ENCODE assay signal across 17 cellular contexts in genomic region chr2:42721898-42722297, GRCh38. TPM values are rescaled to one million over a fixed set of nuclear protein-coding genes. Genes with fewer than 3 reads are reported as not detected.
DNase-seq lines count a peak whose midpoint lies in the region; ATAC-seq and TF ChIP-seq lines count a peak whose summit lies in the region.
"Had no signal": no experiment of that assay in that cellular context is flagged by ENCODE, and none has a peak within 500 bp of the region (broad histone marks: within the 10 kb centered on the region; RNA-seq: fewer than 3 reads in every experiment).

No MANE protein-coding gene starts in this region.

- H3K27ac ChIP-seq in BLaER1 treated with 17β-estradiol and CSF1 and Interleukin-3, amounts not matched to agents 10 nM and 100 nM = peak overlapping the region in 7 of 11 experiments; percentile 31 to 91 (median 75); a peak in 12 of 22 replicates
- peak overlapping the region; percentile 67 for H3K27ac ChIP-seq in lower lobe of right lung

- H3K27me3 ChIP-seq in BLaER1 treated with 17β-estradiol and CSF1 and Interleukin-3, amounts not matched to agents 10 nM and 100 nM = no peaks in the 10 kb centered on the region
- no peaks in the 10 kb centered on the region for H3K27me3 ChIP-seq in lower lobe of right lung (ENCODE audit: low read depth)

- H3K4me1 Mint-ChIP-seq in WTC11 = peaks cover 17% of the 10 kb centered on the region

- H3K9ac ChIP-seq in BLaER1 treated with 17β-estradiol and CSF1 and Interleukin-3, amounts not matched to agents 10 nM and 100 nM = peak overlapping the region in 4 of 11 experiments; percentile 45 to 73 (median 46); a peak in 6 of 22 replicates

- no peaks in the 10 kb centered on the region for H3K9me3 ChIP-seq in BLaER1 treated with 17β-estradiol and CSF1 and Interleukin-3, amounts not matched to agents 10 nM and 100 nM (replicated peaks in 1 of 11)
- H3K9me3 ChIP-seq in lower lobe of right lung = no peaks in the 10 kb centered on the region
- H3K9me3 ChIP-seq: HAP-1, mucosa of descending colon had no signal

- no peak overlapping the region for H3K4me3 ChIP-seq in BLaER1 treated with 17β-estradiol and CSF1 and Interleukin-3, amounts not matched to agents 10 nM and 100 nM
- H3K4me3 ChIP-seq in lower lobe of right lung = no peak overlapping the region
- H3K4me3 ChIP-seq: HAP-1, mucosa of descending colon had no signal

- POLR2A ChIA-PET in WTC11 (lab: Charles Lee) = no interaction called here

- H4K20me1 ChIP-seq in BLaER1 treated with 17β-estradiol and CSF1 and Interleukin-3, amounts not matched to agents 10 nM and 100 nM = no peaks in the 10 kb centered on the region

- H3K4me2 ChIP-seq in BLaER1 treated with 17β-estradiol and CSF1 and Interleukin-3, amounts not matched to agents 10 nM and 100 nM = peak overlapping the region in 5 of 11 experiments; percentile 44 to 78 (median 62); a peak in 8 of 22 replicates

- H3K36me3 Mint-ChIP-seq in WTC11 = peaks cover 8% of the 10 kb centered on the region; the same call in 1 of the 2 replicates

- H3K9me3 Mint-ChIP-seq in WTC11 = no peaks in the 10 kb centered on the region
- H3K9me3 Mint-ChIP-seq: activated naive CD8-positive, alpha-beta T cell treated with anti-CD3 and anti-CD28 coated beads for 36 hours had no signal

- TF ChIP-seq CTCF in WTC11 (IDR thresholded peaks at IDR 0.05) = no peak
- TF ChIP-seq CTCF in lower lobe of right lung (IDR thresholded peaks at IDR 0.05) = no peak

- no peak overlapping the region for H3K4me3 Mint-ChIP-seq in WTC11
- H3K4me3 Mint-ChIP-seq: activated naive CD8-positive, alpha-beta T cell treated with anti-CD3 and anti-CD28 coated beads for 36 hours had no signal

- no peaks in the 10 kb centered on the region for H3K27me3 Mint-ChIP-seq in WTC11 (ENCODE audit: low read depth)
- H3K27me3 Mint-ChIP-seq: activated naive CD8-positive, alpha-beta T cell treated with anti-CD3 and anti-CD28 coated beads for 36 hours had no signal

- intact Hi-C loops in lower lobe of right lung (cut with DNase I) = no loop called here
- intact Hi-C loops in posterior vena cava (cut with DNase I) = loop anchor here in 1 of 2 donors (10.0 kb wide), 1 partner anchor 73 kb away; the partner anchor contains the start of gene HAAO

- H3K36me3 ChIP-seq in BLaER1 treated with 17β-estradiol and CSF1 and Interleukin-3, amounts not matched to agents 10 nM and 100 nM = peaks cover 0 to 13% (median 7%) of the 10 kb centered on the region in 11 experiments; a peak in 8 of 22 replicates
- H3K36me3 ChIP-seq in lower lobe of right lung = no peaks in the 10 kb centered on the region
- H3K36me3 ChIP-seq: HAP-1 had no signal

- ATAC-seq in GM21619 (IDR thresholded peaks at IDR 0.05; ENCODE audit: unreplicated experiment) = peak; percentile 14
- ATAC-seq in WTC11 = no peak
- ATAC-seq in lower lobe of right lung = peak in 1 of 2 donors; percentile 6

- H3K4me1 ChIP-seq in BLaER1 treated with 17β-estradiol and CSF1 and Interleukin-3, amounts not matched to agents 10 nM and 100 nM = peaks cover 0 to 47% (median 7%) of the 10 kb centered on the region in 10 experiments; a peak in 10 of 20 replicates
- H3K4me1 ChIP-seq in lower lobe of right lung = peaks cover 13% of the 10 kb centered on the region
- H3K4me1 ChIP-seq: HAP-1 had no signal

- peak overlapping the region; percentile 23; the same call in 1 of the 2 replicates for H3K27ac Mint-ChIP-seq in WTC11
- H3K27ac Mint-ChIP-seq: activated naive CD8-positive, alpha-beta T cell treated with anti-CD3 and anti-CD28 coated beads for 36 hours had no signal

- no peak for DNase-seq in WTC11 (ENCODE audit: low spot score)
- no peak for DNase-seq in lower lobe of right lung
- DNase-seq in ureter (ENCODE audit: low spot score) = no peak
- DNase-seq in posterior vena cava (ENCODE audit: low spot score) = no peak
- DNase-seq in NCI-H2081 treated with DMSO at 0.1 percent for 48 hours (lab: John Stamatoyannopoulos, UW) = no peak
- no peak for DNase-seq in amniotic stem cell (lab: John Stamatoyannopoulos, UW)
- DNase-seq: activated CD8-positive, alpha-beta memory T cell treated with anti-CD3 and anti-CD28 coated beads for 24 hours; cortex of kidney; DMS 273 treated with DMSO at 0.1 percent for 48 hours; T1000 had no signal

- CTCF ChIA-PET in WTC11 (lab: Charles Lee) = interaction anchor here (1.1 kb wide), 1 partner anchor 91 kb away, joined by 3 read pairs; no protein-coding TSS in a partner anchor

TF ChIP-seq in WTC11, 78 proteins besides CTCF, POLR2A, EP300 and RAD21:
- no peak for TF ChIP-seq TEAD4 (CRISPR knock-in tag; IDR thresholded peaks at IDR 0.05)

RNA-seq across cellular contexts. Expression of gene OXER1, which starts 42.0 kb away (rescaled TPM):
- total RNA-seq in WTC11 (2021) = 2.6 to 2.7 TPM (median 2.7 TPM) in 3 replicates
- total RNA-seq in lower lobe of right lung = 1.9 TPM
- total RNA-seq in ureter = 3.1 TPM
- total RNA-seq in posterior vena cava = 1 to 10 TPM in 1 of 2 donors, under 1 TPM in 1; 1.00 to 2.2 TPM
- total RNA-seq: HT1080, pulmonary artery endothelial cell had no signal
